9 cellular contexts compared by ENCODE assay signal in the genomic region with DNA sequence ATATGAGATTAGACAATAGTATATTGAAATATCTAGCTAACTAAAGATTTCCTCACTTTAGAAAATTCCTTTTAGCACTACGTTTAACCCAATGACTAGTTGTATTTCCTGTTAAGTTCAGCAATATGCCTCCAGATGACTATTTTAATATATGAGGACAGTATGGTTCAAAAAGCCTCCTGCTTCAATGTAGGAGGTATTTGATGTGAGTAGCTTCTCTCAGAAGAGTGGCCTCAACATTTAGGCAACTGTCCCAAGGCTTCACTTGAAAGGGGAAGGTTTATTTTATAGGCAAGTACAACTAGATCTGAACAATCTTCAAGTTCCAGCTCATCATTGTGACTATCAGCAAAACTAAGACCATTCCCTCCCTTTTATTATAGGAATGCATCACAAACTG. TPM values are rescaled to one million over a fixed set of nuclear protein-coding genes. Genes with fewer than 3 reads are reported as not detected.
DNase-seq lines count a peak whose midpoint lies in the region; ATAC-seq and TF ChIP-seq lines count a peak whose summit lies in the region.
"Had no signal": no experiment of that assay in that cellular context is flagged by ENCODE, and none has a peak within 500 bp of the region (broad histone marks: within the 10 kb centered on the region; RNA-seq: fewer than 3 reads in every experiment).

No MANE protein-coding gene starts in this region.

- H3K27me3 Mint-ChIP-seq in natural killer cell treated with Interleukin-12 subunit alpha and Interleukin-12 subunit beta and Interleukin-15 and Interleukin-18, amount 100 ng/mL, for 72 hours: peaks cover 19 to 40% of the 10 kb centered on the region in 2 donors
- peaks cover 49% of the 10 kb centered on the region for H3K27me3 Mint-ChIP-seq in progenitor cell of endocrine pancreas

- H3K36me3 Mint-ChIP-seq in natural killer cell treated with Interleukin-12 subunit alpha and Interleukin-12 subunit beta and Interleukin-15 and Interleukin-18, amount 100 ng/mL, for 72 hours: peaks cover 5% of the 10 kb centered on the region
- no peaks in the 10 kb centered on the region for H3K36me3 Mint-ChIP-seq in progenitor cell of endocrine pancreas (ENCODE audit: insufficient read depth)

- TF ChIP-seq CTCF in GM12864 (IDR thresholded peaks at IDR 0.05; ENCODE audit: low read depth, low read length, missing control alignments): no peak
- TF ChIP-seq CTCF in OCI-LY3 (IDR thresholded peaks at IDR 0.05; ENCODE audit: low read depth, low read length): no peak
- no peak for TF ChIP-seq CTCF in fibroblast of lung (conservative IDR thresholded peaks at IDR 0.05 in 1 of 2, IDR thresholded peaks at IDR 0.05 in 1 of 2; ENCODE audit: low read depth in 1 of 2, low read length in 2 of 2)
- no peak for TF ChIP-seq CTCF in gastrocnemius medialis (IDR thresholded peaks at IDR 0.05 in 4 of 5, conservative IDR thresholded peaks at IDR 0.05 in 1 of 5)
- TF ChIP-seq CTCF in progenitor cell of endocrine pancreas (IDR thresholded peaks at IDR 0.05; ENCODE audit: unreplicated experiment): no peak

- H3K36me3 ChIP-seq in OCI-LY3 (replicated peaks; ENCODE audit: low read depth, low read length) (peaks cover 4% of the 10 kb centered on the region), fibroblast of lung (ENCODE audit: control insufficient read depth, insufficient read depth, low read length) (no peaks in the 10 kb centered on the region), gastrocnemius medialis (no peaks in the 10 kb centered on the region)

- peaks cover 25 to 26% of the 10 kb centered on the region in 2 donors for H3K4me1 Mint-ChIP-seq in natural killer cell treated with Interleukin-12 subunit alpha and Interleukin-12 subunit beta and Interleukin-15 and Interleukin-18, amount 100 ng/mL, for 72 hours (ENCODE audit: low read depth in 2 of 2)
- peaks cover 8% of the 10 kb centered on the region for H3K4me1 Mint-ChIP-seq in progenitor cell of endocrine pancreas (ENCODE audit: low read depth)

- H3K9me3 ChIP-seq in OCI-LY3 (ENCODE audit: insufficient read depth, low read length) (no peaks in the 10 kb centered on the region), fibroblast of lung (ENCODE audit: control insufficient read depth, insufficient read depth, low read depth, low read length) (no peaks in the 10 kb centered on the region), gastrocnemius medialis (no peaks in the 10 kb centered on the region)

- H3K27me3 ChIP-seq in OCI-LY3 (ENCODE audit: low read depth, low read length) (0 out of 2 replicates have a peak, but pooled peaks cover 4% of the 10 kb centered on the region), fibroblast of lung (ENCODE audit: control insufficient read depth, insufficient read depth, low read length) (no peaks in the 10 kb centered on the region), gastrocnemius medialis (no peaks in the 10 kb centered on the region)

- H3K27ac ChIP-seq in OCI-LY3 (ENCODE audit: low read length) (no peak overlapping the region), fibroblast of lung (ENCODE audit: insufficient read depth, low read length) (no peak overlapping the region), gastrocnemius medialis (peak overlapping the region; percentile 86 to 96 (median 94))

- no peak overlapping the region for H3K9ac ChIP-seq in OCI-LY3 (ENCODE audit: low read length)
- H3K9ac ChIP-seq in fibroblast of lung (ENCODE audit: insufficient read depth, low read length): no peak overlapping the region

- ATAC-seq in gastrocnemius medialis: no peak
- no peak for ATAC-seq in HG03378 (IDR thresholded peaks at IDR 0.05; ENCODE audit: unreplicated experiment)
- ATAC-seq in natural killer cell treated with Interleukin-12 subunit alpha and Interleukin-12 subunit beta and Interleukin-15 and Interleukin-18, amount 100 ng/mL, for 72 hours: no peak

- no peak for DNase-seq in GM12864 (ENCODE audit: low read depth)
- no peak for DNase-seq in fibroblast of lung (ENCODE audit: low read depth in 2 of 2)
- DNase-seq in gastrocnemius medialis: no peak
- DNase-seq in natural killer cell treated with Interleukin-12 subunit alpha and Interleukin-12 subunit beta and Interleukin-15 and Interleukin-18, amount 100 ng/mL, for 72 hours (ENCODE audit: low spot score): no peak
- no peak for DNase-seq in T-helper 9 cell
- DNase-seq in progenitor cell of endocrine pancreas (ENCODE audit: low spot score, unreplicated experiment): no peak
- DNase-seq: NCI-H1092 treated with DMSO at 0.1 percent for 48 hours had no signal

- TF ChIP-seq POLR2A in gastrocnemius medialis (IDR thresholded peaks at IDR 0.05): no peak

- H3K9me3 Mint-ChIP-seq in natural killer cell treated with Interleukin-12 subunit alpha and Interleukin-12 subunit beta and Interleukin-15 and Interleukin-18, amount 100 ng/mL, for 72 hours: no peaks in the 10 kb centered on the region
- no peaks in the 10 kb centered on the region for H3K9me3 Mint-ChIP-seq in progenitor cell of endocrine pancreas (ENCODE audit: low read depth)

- no peak overlapping the region for H3K27ac Mint-ChIP-seq in natural killer cell treated with Interleukin-12 subunit alpha and Interleukin-12 subunit beta and Interleukin-15 and Interleukin-18, amount 100 ng/mL, for 72 hours
- no peak overlapping the region for H3K27ac Mint-ChIP-seq in progenitor cell of endocrine pancreas

- H3K4me1 ChIP-seq in OCI-LY3 (ENCODE audit: low read length) (peaks cover 21% of the 10 kb centered on the region), fibroblast of lung (ENCODE audit: control insufficient read depth, extremely low read depth, insufficient read depth, low read length) (no peaks in the 10 kb centered on the region), gastrocnemius medialis (peaks cover 40 to 44% of the 10 kb centered on the region in 2 donors)

- H3K4me2 ChIP-seq in OCI-LY3 (ENCODE audit: low read length): peak overlapping the region; percentile 72; the same call in 1 of the 2 replicates
- H3K4me2 ChIP-seq in fibroblast of lung (ENCODE audit: extremely low read depth, insufficient read depth, low read length): peak overlapping the region; percentile 74

- peak overlapping the region; percentile 89 for H3K4me3 ChIP-seq in GM12864 (ENCODE audit: low read depth, low read length)
- no peak overlapping the region for H3K4me3 ChIP-seq in OCI-LY3 (ENCODE audit: low read length)
- H3K4me3 ChIP-seq in fibroblast of lung (replicated peaks in 1 of 4; ENCODE audit: control extremely low read depth in 1 of 4, insufficient read depth in 1 of 4, low read depth in 3 of 4, low read length in 4 of 4): no peak overlapping the region
- peak overlapping the region; percentile 59 to 81 (median 70) for H3K4me3 ChIP-seq in gastrocnemius medialis

- H3K79me2 ChIP-seq in OCI-LY3 (ENCODE audit: low read length): peaks cover 42% of the 10 kb centered on the region
- H3K79me2 ChIP-seq in fibroblast of lung (ENCODE audit: control insufficient read depth, insufficient read depth, low read length): peaks cover 19% of the 10 kb centered on the region

- no peak overlapping the region for H3K4me3 Mint-ChIP-seq in natural killer cell treated with Interleukin-12 subunit alpha and Interleukin-12 subunit beta and Interleukin-15 and Interleukin-18, amount 100 ng/mL, for 72 hours
- no peak overlapping the region for H3K4me3 Mint-ChIP-seq in progenitor cell of endocrine pancreas (ENCODE audit: low read depth)

- H2AFZ ChIP-seq in OCI-LY3 (ENCODE audit: low read depth, low read length) (no peak overlapping the region), fibroblast of lung (ENCODE audit: low read length) (peak overlapping the region; percentile 10)

- H4K20me1 ChIP-seq in OCI-LY3 (ENCODE audit: insufficient read depth, low read length) (peaks cover 6% of the 10 kb centered on the region), fibroblast of lung (ENCODE audit: control insufficient read depth, extremely low read depth, insufficient read depth, low read length) (no peaks in the 10 kb centered on the region)

- in situ Hi-C loops in gastrocnemius medialis (cut with MboI; ENCODE audit: low sequenced_read_pairs in 4 of 4): loop anchor here in 3 of 4 donors (10.0 to 25.0 kb wide), 3 partner anchors 60 to 150 kb away; no protein-coding TSS in a partner anchor

- intact Hi-C loops in gastrocnemius medialis (cut with DNase I; ENCODE audit: low total_unique reads): no loop called here

RNA-seq across cellular contexts. Expression of a gene that starts 2.1 kb away (rescaled TPM):
- total RNA-seq in fibroblast of lung (5.4 and 12.2 TPM in 2 replicates), gastrocnemius medialis (100 to 1,000 TPM in 3 of 4 donors, 10 to 100 TPM in 1; 63.8 to 192 (median 128) TPM), progenitor cell of endocrine pancreas (1.9 and 2.6 TPM in 2 replicates)
- polyA plus RNA-seq in fibroblast of lung: 9.3 and 15.7 TPM in 2 replicates
- polyA plus RNA-seq in fibroblast of lung (2012): 6.6 and 13.1 TPM in 2 replicates
- polyA minus RNA-seq in fibroblast of lung (ENCODE audit: low replicate concordance): 34.8 and 73.7 TPM in 2 replicates
- total RNA-seq in natural killer cell treated with Interleukin-12 subunit alpha and Interleukin-12 subunit beta and Interleukin-15 and Interleukin-18, amount 100 ng/mL, for 72 hours: 1 to 10 TPM; 3.3 to 3.5 TPM

Comparison
In these comparisons a context has a peak if more than half of its experiments do, and no peak if none do; other contexts are left out.
1. H3K4me3 ChIP-seq: peak in GM12864 (single experiment) and gastrocnemius medialis (4 of 4); none in OCI-LY3 (single experiment) and fibroblast of lung (0 of 4).
2. H3K27ac ChIP-seq: peak in gastrocnemius medialis (4 of 4); none in OCI-LY3 (single experiment) and fibroblast of lung (single experiment).